8 cellular contexts compared by ENCODE assay signal in genomic region chr10:47403401-47404318, GRCh38. TPM values are rescaled to one million over a fixed set of nuclear protein-coding genes. Genes with fewer than 3 reads are reported as not detected.
DNase-seq lines count a peak whose midpoint lies in the region; FAIRE-seq and TF ChIP-seq lines count a peak whose summit lies in the region.
"Had no signal": no experiment of that assay in that cellular context is flagged by ENCODE, and none has a peak within 500 bp of the region (broad histone marks: within the 10 kb centered on the region; RNA-seq: fewer than 3 reads in every experiment).

No MANE protein-coding gene starts in this region.

- peak overlapping the region in 1 of 4 donors; percentile 1 for H3K27ac ChIP-seq in esophagus muscularis mucosa (replicated peaks in 1 of 4)

- no peaks in the 10 kb centered on the region for H3K36me3 Mint-ChIP-seq in progenitor cell of endocrine pancreas (ENCODE audit: insufficient read depth)
- no peaks in the 10 kb centered on the region for H3K36me3 Mint-ChIP-seq in activated CD4-positive, alpha-beta memory T cell treated with anti-CD3 and anti-CD28 coated beads for 36 hours

- H3K4me3 ChIP-seq in GM12865 (ENCODE audit: low read depth, low read length): no peak overlapping the region
- no peak overlapping the region for H3K4me3 ChIP-seq in NT2/D1 (ENCODE audit: insufficient read length, low read depth)
- no peak overlapping the region for H3K4me3 ChIP-seq in esophagus muscularis mucosa

- DNase-seq in GM12865 (ENCODE audit: low read depth) (no peak), NT2/D1 (ENCODE audit: low read depth, low spot score) (no peak), esophagus muscularis mucosa (ENCODE audit: extremely low spot score) (peak; percentile 77), progenitor cell of endocrine pancreas (ENCODE audit: low spot score, unreplicated experiment) (no peak), frontal cortex (ENCODE audit: low spot score in 2 of 2) (no peak)
- no peak for DNase-seq in activated CD4-positive, alpha-beta memory T cell treated with anti-CD3 and anti-CD28 coated beads for 36 hours
- DNase-seq in activated CD4-positive, alpha-beta T cell treated with anti-CD3 and anti-CD28 coated beads for 4 hours: no peak

- H3K9me3 Mint-ChIP-seq in progenitor cell of endocrine pancreas (ENCODE audit: low read depth): peaks cover under 1% of the 10 kb centered on the region
- no peaks in the 10 kb centered on the region for H3K9me3 Mint-ChIP-seq in activated CD4-positive, alpha-beta memory T cell treated with anti-CD3 and anti-CD28 coated beads for 36 hours

- TF ChIP-seq CTCF in GM12865 (IDR thresholded peaks at IDR 0.05; ENCODE audit: insufficient read depth, low read depth, low read length, missing control alignments) (peak; percentile 5), esophagus muscularis mucosa (IDR thresholded peaks at IDR 0.05) (no peak), progenitor cell of endocrine pancreas (IDR thresholded peaks at IDR 0.05; ENCODE audit: unreplicated experiment) (no peak)

- H3K4me1 Mint-ChIP-seq in progenitor cell of endocrine pancreas (ENCODE audit: low read depth): peaks cover 16% of the 10 kb centered on the region
- no peaks in the 10 kb centered on the region for H3K4me1 Mint-ChIP-seq in activated CD4-positive, alpha-beta memory T cell treated with anti-CD3 and anti-CD28 coated beads for 36 hours (ENCODE audit: low read depth)

- CTCF ChIA-PET in activated CD4-positive, alpha-beta memory T cell treated with anti-CD3 and anti-CD28 coated beads for 36 hours (lab: Charles Lee): interaction anchor here (0.7 kb wide), 1 partner anchor 42 kb away, joined by 4 read pairs; no protein-coding TSS in a partner anchor

- H3K9me3 ChIP-seq in NT2/D1 (ENCODE audit: insufficient read depth, low read length) (0 out of 2 replicates have a peak, but pooled peaks cover under 1% of the 10 kb centered on the region), esophagus muscularis mucosa (no peaks in the 10 kb centered on the region)

- TF ChIP-seq POLR2A in esophagus muscularis mucosa (IDR thresholded peaks at IDR 0.05; ENCODE audit: low read depth): no peak

- H3K9ac ChIP-seq in NT2/D1 (ENCODE audit: insufficient read length, low read depth): peak overlapping the region; percentile 56

- peak overlapping the region; percentile 49 for H3K27ac Mint-ChIP-seq in progenitor cell of endocrine pancreas
- no peak overlapping the region for H3K27ac Mint-ChIP-seq in activated CD4-positive, alpha-beta memory T cell treated with anti-CD3 and anti-CD28 coated beads for 36 hours

- no peak for FAIRE-seq in frontal cortex (lab: Jason Lieb, UNC)

- H3K4me1 ChIP-seq in NT2/D1 (ENCODE audit: insufficient read depth, insufficient read length): peaks cover 38% of the 10 kb centered on the region
- peaks cover 14 to 28% (median 23%) of the 10 kb centered on the region in 4 donors for H3K4me1 ChIP-seq in esophagus muscularis mucosa

- peaks cover 7% of the 10 kb centered on the region for H3K27me3 ChIP-seq in NT2/D1 (ENCODE audit: insufficient read depth, insufficient read length)
- no peaks in the 10 kb centered on the region for H3K27me3 ChIP-seq in esophagus muscularis mucosa

- WGBS in esophagus muscularis mucosa: 94% methylated on average over 4 of the region's 7 CpGs

- no peak overlapping the region for H3K4me3 Mint-ChIP-seq in progenitor cell of endocrine pancreas (ENCODE audit: low read depth)
- no peak overlapping the region for H3K4me3 Mint-ChIP-seq in activated CD4-positive, alpha-beta memory T cell treated with anti-CD3 and anti-CD28 coated beads for 36 hours

- intact Hi-C loops in esophagus muscularis mucosa (cut with DNase I): loop anchor here (5.0 kb wide), 1 partner anchor 54 kb away; no protein-coding TSS in a partner anchor
- intact Hi-C loops in activated CD4-positive, alpha-beta memory T cell treated with anti-CD3 and anti-CD28 coated beads for 36 hours (cut with micrococcal nuclease): no loop called here

- POLR2A ChIA-PET in activated CD4-positive, alpha-beta memory T cell treated with anti-CD3 and anti-CD28 coated beads for 36 hours (lab: Charles Lee): no interaction called here

- no peak for TF ChIP-seq EP300 in esophagus muscularis mucosa (IDR thresholded peaks at IDR 0.05)

- H3K36me3 ChIP-seq in NT2/D1 (ENCODE audit: insufficient read depth, insufficient read length, low read length): no peaks in the 10 kb centered on the region
- H3K36me3 ChIP-seq in esophagus muscularis mucosa: no peaks in the 10 kb centered on the region

- no peaks in the 10 kb centered on the region for H3K27me3 Mint-ChIP-seq in progenitor cell of endocrine pancreas
- peaks cover 10% of the 10 kb centered on the region for H3K27me3 Mint-ChIP-seq in activated CD4-positive, alpha-beta memory T cell treated with anti-CD3 and anti-CD28 coated beads for 36 hours

RNA-seq across cellular contexts. Expression of gene ZNF488, which starts 19.6 kb away (rescaled TPM):
- under 1 TPM in 1 of 4 donors, not detected in 3; 0.11 TPM for total RNA-seq in esophagus muscularis mucosa
- total RNA-seq in progenitor cell of endocrine pancreas: 1.0 and 1.4 TPM in 2 replicates
- total RNA-seq in activated CD4-positive, alpha-beta memory T cell treated with anti-CD3 and anti-CD28 coated beads for 36 hours: under 1 TPM; 0.27 to 0.38 TPM
- total RNA-seq in frontal cortex: 0.41 TPM

RNA-seq across cellular contexts. Expression of gene RBP3, which starts 55.5 kb away (rescaled TPM):
- total RNA-seq in esophagus muscularis mucosa: under 1 TPM in 2 of 4 donors, not detected in 2; under 0.01 to 0.06 TPM
- total RNA-seq in progenitor cell of endocrine pancreas: 0.10 TPM in 1 of 2 replicates, not detected in the other
- not detected for total RNA-seq in activated CD4-positive, alpha-beta memory T cell treated with anti-CD3 and anti-CD28 coated beads for 36 hours
- total RNA-seq in frontal cortex: not detected
- total RNA-seq: omental fat pad had no signal
